ENCODE assay signal across 1 cellular context in the genomic region with DNA sequence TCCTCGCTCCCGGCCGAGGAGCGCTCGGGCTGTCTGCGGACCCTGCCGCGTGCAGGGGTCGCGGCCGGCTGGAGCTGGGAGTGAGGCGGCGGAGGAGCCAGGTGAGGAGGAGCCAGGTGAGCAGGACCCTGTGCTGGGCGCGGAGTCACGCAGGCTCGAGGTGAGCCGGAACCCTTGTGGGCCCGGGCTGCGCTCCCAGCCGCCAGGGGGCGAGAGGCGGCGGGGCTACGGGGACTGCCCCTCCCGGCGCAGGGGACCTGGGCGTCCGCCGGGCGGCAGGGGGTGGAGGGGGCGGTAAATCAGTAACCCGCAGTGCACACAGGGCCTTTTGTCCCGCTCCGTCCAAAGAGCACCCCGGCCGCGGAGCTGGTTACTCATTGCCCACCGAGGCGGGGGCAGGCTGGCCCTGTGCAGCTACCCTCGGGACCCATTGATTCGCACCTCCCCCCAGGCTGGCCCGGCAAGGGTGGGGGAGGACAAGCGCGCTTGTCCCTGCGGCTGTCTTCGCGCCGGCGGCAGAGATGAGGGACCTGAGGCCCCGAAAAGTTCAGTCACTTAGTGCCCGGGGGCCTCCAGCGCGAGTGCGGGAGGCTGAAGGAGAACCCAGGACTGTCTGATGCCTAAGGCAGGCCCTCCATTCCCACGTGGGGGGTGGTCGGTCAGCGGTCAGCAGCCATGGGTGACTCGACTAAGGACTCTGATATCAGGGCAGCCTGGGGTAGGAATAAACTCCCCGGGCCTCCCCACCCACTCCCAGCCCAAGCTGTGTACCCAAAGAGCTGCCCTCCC.
TF ChIP-seq lines count a peak whose summit lies in the region.

No MANE protein-coding gene starts in this region.

TF ChIP-seq in K562, 482 proteins besides CTCF, POLR2A, EP300 and RAD21 (continued from another document and continues in another):
- TF ChIP-seq XRCC4 (IDR thresholded peaks at IDR 0.05; ENCODE audit: extremely low read depth, insufficient read depth, insufficient read length) = no peak
- TF ChIP-seq KHSRP (IDR thresholded peaks at IDR 0.05) = no peak
- TF ChIP-seq STAT5B (CRISPR knock-in tag; IDR thresholded peaks at IDR 0.05) = no peak
- no peak for TF ChIP-seq MAFK (IDR thresholded peaks at IDR 0.05; ENCODE audit: low read length)
- no peak for TF ChIP-seq RUNX1 (IDR thresholded peaks at IDR 0.05; ENCODE audit: low read depth)
- no peak for TF ChIP-seq ZNF57 (CRISPR knock-in tag; IDR thresholded peaks at IDR 0.05)
- no peak for TF ChIP-seq THRAP3 (IDR thresholded peaks at IDR 0.05; ENCODE audit: borderline replicate concordance)
- TF ChIP-seq FOXA3 (CRISPR knock-in tag; conservative IDR thresholded peaks at IDR 0.05 in 1 of 2, IDR thresholded peaks at IDR 0.05 in 1 of 2) = no peak
- no peak for TF ChIP-seq CSDE1 (IDR thresholded peaks at IDR 0.05)
- no peak for TF ChIP-seq PTRF (tag; IDR thresholded peaks at IDR 0.05)
- TF ChIP-seq, protein P1, sequence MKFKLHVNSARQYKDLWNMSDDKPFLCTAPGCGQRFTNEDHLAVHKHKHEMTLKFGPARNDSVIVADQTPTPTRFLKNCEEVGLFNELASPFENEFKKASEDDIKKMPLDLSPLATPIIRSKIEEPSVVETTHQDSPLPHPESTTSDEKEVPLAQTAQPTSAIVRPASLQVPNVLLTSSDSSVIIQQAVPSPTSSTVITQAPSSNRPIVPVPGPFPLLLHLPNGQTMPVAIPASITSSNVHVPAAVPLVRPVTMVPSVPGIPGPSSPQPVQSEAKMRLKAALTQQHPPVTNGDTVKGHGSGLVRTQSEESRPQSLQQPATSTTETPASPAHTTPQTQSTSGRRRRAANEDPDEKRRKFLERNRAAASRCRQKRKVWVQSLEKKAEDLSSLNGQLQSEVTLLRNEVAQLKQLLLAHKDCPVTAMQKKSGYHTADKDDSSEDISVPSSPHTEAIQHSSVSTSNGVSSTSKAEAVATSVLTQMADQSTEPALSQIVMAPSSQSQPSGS (CRISPR knock-in tag; IDR thresholded peaks at IDR 0.05) = peak; percentile 52; the same call in 1 of the 2 replicates
- TF ChIP-seq GTF3C2 (IDR thresholded peaks at IDR 0.05; ENCODE audit: borderline replicate concordance, extremely low read depth, insufficient read length) = no peak
- no peak for TF ChIP-seq PTTG1 (tag; IDR thresholded peaks at IDR 0.05; ENCODE audit: low read depth)
- no peak for TF ChIP-seq ELF1 (tag; IDR thresholded peaks at IDR 0.05)
- 0 out of 2 replicates have a peak, but pooled peaks have one; percentile 32 for TF ChIP-seq HNRNPL (IDR thresholded peaks at IDR 0.05; ENCODE audit: low read depth, low read length)
- TF ChIP-seq ZKSCAN3 (CRISPR knock-in tag; IDR thresholded peaks at IDR 0.05) = no peak
- TF ChIP-seq MYC (IDR thresholded peaks at IDR 0.05; ENCODE audit: low read depth, low read length) = peak; percentile 85
- no peak for TF ChIP-seq MYC (CRISPR knock-in tag; IDR thresholded peaks at IDR 0.05; ENCODE audit: borderline replicate concordance, low read depth)
- peak; percentile 20 to 52; a peak in 1 of 4 replicates for TF ChIP-seq UBTF (IDR thresholded peaks at IDR 0.05; ENCODE audit: borderline replicate concordance in 1 of 2, low read depth in 2 of 2, low read length in 2 of 2)
- TF ChIP-seq, protein P2, sequence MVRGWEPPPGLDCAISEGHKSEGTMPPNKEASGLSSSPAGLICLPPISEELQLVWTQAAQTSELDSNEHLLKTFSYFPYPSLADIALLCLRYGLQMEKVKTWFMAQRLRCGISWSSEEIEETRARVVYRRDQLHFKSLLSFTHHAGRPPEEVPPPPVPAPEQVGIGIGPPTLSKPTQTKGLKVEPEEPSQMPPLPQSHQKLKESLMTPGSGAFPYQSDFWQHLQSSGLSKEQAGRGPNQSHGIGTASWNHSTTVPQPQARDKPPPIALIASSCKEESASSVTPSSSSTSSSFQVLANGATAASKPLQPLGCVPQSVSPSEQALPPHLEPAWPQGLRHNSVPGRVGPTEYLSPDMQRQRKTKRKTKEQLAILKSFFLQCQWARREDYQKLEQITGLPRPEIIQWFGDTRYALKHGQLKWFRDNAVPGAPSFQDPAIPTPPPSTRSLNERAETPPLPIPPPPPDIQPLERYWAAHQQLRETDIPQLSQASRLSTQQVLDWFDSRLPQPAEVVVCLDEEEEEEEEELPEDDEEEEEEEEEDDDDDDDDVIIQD (CRISPR knock-in tag; IDR thresholded peaks at IDR 0.05) = no peak
- 0 out of 2 replicates have a peak, but pooled peaks have one; percentile 11 for TF ChIP-seq TEAD4 (IDR thresholded peaks at IDR 0.05; ENCODE audit: low read length)
- no peak for TF ChIP-seq TEAD4 (CRISPR knock-in tag; IDR thresholded peaks at IDR 0.05; ENCODE audit: borderline replicate concordance)
- TF ChIP-seq ZNF395 (CRISPR knock-in tag; IDR thresholded peaks at IDR 0.05) = no peak
- TF ChIP-seq GATAD2A (IDR thresholded peaks at IDR 0.05) = 0 out of 2 replicates have a peak, but pooled peaks have one; percentile 51
- TF ChIP-seq, protein P3, sequence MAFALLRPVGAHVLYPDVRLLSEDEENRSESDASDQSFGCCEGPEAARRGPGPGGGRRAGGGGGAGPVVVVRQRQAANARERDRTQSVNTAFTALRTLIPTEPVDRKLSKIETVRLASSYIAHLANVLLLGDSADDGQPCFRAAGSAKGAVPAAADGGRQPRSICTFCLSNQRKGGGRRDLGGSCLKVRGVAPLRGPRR (CRISPR knock-in tag; IDR thresholded peaks at IDR 0.05) = no peak
- TF ChIP-seq ZNF318 (IDR thresholded peaks at IDR 0.05; ENCODE audit: borderline replicate concordance in 1 of 2, low read depth in 1 of 2) = no peak
- TF ChIP-seq, protein P4, sequence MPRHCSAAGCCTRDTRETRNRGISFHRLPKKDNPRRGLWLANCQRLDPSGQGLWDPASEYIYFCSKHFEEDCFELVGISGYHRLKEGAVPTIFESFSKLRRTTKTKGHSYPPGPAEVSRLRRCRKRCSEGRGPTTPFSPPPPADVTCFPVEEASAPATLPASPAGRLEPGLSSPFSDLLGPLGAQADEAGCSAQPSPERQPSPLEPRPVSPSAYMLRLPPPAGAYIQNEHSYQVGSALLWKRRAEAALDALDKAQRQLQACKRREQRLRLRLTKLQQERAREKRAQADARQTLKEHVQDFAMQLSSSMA (CRISPR knock-in tag; IDR thresholded peaks at IDR 0.05) = no peak
- TF ChIP-seq KAT7 (CRISPR knock-in tag; IDR thresholded peaks at IDR 0.05; ENCODE audit: borderline replicate concordance) = no peak
- TF ChIP-seq ZNF699 (CRISPR knock-in tag; IDR thresholded peaks at IDR 0.05; ENCODE audit: insufficient replicate concordance) = no peak
- TF ChIP-seq NONO (IDR thresholded peaks at IDR 0.05; ENCODE audit: low read depth in 2 of 2, low read length in 1 of 2) = peak in 1 of 2 experiments; percentile 46; a peak in 1 of 4 replicates
- no peak for TF ChIP-seq MEF2D (tag; conservative IDR thresholded peaks at IDR 0.05; ENCODE audit: low read depth)
- TF ChIP-seq SAFB (IDR thresholded peaks at IDR 0.05; ENCODE audit: borderline replicate concordance, low read depth, low read length) = 0 out of 2 replicates have a peak, but pooled peaks have one; percentile 75
- TF ChIP-seq KLF16 (IDR thresholded peaks at IDR 0.05) = no peak
